Comparison of ENCODE assay signal across 1 cellular context in genomic region chr1:44810101-44810761, GRCh38.
TF ChIP-seq lines count a peak whose summit lies in the region.

No MANE protein-coding gene starts in this region.

TF ChIP-seq in K562, 482 proteins besides CTCF, POLR2A, EP300 and RAD21:
- TF ChIP-seq KDM1A (IDR thresholded peaks at IDR 0.05) (no peak), NKRF (IDR thresholded peaks at IDR 0.05; ENCODE audit: borderline replicate concordance) (no peak), NFIC (IDR thresholded peaks at IDR 0.05) (peak; percentile 36; the same call in 1 of the 2 replicates), FUS (optimal IDR thresholded peaks at IDR 0.05; ENCODE audit: low read depth, low read length) (no peak), ZNF740 (CRISPR knock-in tag; IDR thresholded peaks at IDR 0.05) (peak; percentile 54; the same call in 1 of the 2 replicates), ZNF740 (tag; IDR thresholded peaks at IDR 0.05) (no peak)
